Comparison of ENCODE assay signal across 13 cellular contexts in genomic region chr12:99059824-99060526, GRCh38.
DNase-seq lines count a peak whose midpoint lies in the region; ATAC-seq and TF ChIP-seq lines count a peak whose summit lies in the region.
"Had no signal": no experiment of that assay in that cellular context is flagged by ENCODE, and none has a peak within 500 bp of the region (broad histone marks: within the 10 kb centered on the region; RNA-seq: fewer than 3 reads in every experiment).

No MANE protein-coding gene starts in this region.

- peak; percentile 63 for ATAC-seq in Right ventricle myocardium superior (ENCODE audit: poor library complexity)
- ATAC-seq: activated naive CD8-positive, alpha-beta T cell treated with anti-CD3 and anti-CD28 coated beads, Interleukin-2, amount 50 U/mL, for 24 hours had no signal

- H3K27ac Mint-ChIP-seq in activated naive CD4-positive, alpha-beta T cell treated with anti-CD3 and anti-CD28 coated beads for 36 hours: no peak overlapping the region
- H3K27ac Mint-ChIP-seq: activated naive CD8-positive, alpha-beta T cell treated with anti-CD3 and anti-CD28 coated beads, Interleukin-2, amount 50 U/mL, for 24 hours; progenitor cell of endocrine pancreas had no signal

- H2BK5ac ChIP-seq in neuronal stem cell (ENCODE audit: low read length): no peak overlapping the region

- peak overlapping the region; percentile 71 for H2AFZ ChIP-seq in neuronal stem cell (ENCODE audit: low read length)
- H2AFZ ChIP-seq in PC-9: no peak overlapping the region

- no peak overlapping the region for H4K91ac ChIP-seq in neuronal stem cell (ENCODE audit: low read depth, low read length, poor library complexity)

- no peak overlapping the region for H3K18ac ChIP-seq in neuronal stem cell (ENCODE audit: low read length)

- no peak overlapping the region for H2BK12ac ChIP-seq in neuronal stem cell (ENCODE audit: low read length)

- H3K4me2 ChIP-seq in neuronal stem cell (ENCODE audit: insufficient read depth, low read length, poor library complexity, severe bottlenecking): no peak overlapping the region
- H3K4me2 ChIP-seq in PC-9: no peak overlapping the region

- H4K20me1 ChIP-seq in PC-9 (ENCODE audit: insufficient read depth): no peaks in the 10 kb centered on the region

- no peaks in the 10 kb centered on the region for H3K9me3 Mint-ChIP-seq in activated naive CD4-positive, alpha-beta T cell treated with anti-CD3 and anti-CD28 coated beads for 36 hours
- H3K9me3 Mint-ChIP-seq: activated naive CD8-positive, alpha-beta T cell treated with anti-CD3 and anti-CD28 coated beads, Interleukin-2, amount 50 U/mL, for 24 hours had no signal

- no peak overlapping the region for H3K4me3 ChIP-seq in neuronal stem cell (ENCODE audit: low read length in 2 of 2)
- no peak overlapping the region for H3K4me3 ChIP-seq in PC-9

- no CpG with 5 or more reads among the region's 10 CpGs for WGBS in neuronal stem cell (ENCODE audit: extremely low coverage in 2 of 2, insufficient read length in 2 of 2, insufficient replicate concordance in 1 of 2), 2 donors

- BruUV-seq in PC-9 (replicated peaks; lab: Mats Ljungman, UMichigan): no TSS peak

- H3K79me2 ChIP-seq in PC-9 (ENCODE audit: low read depth): no peaks in the 10 kb centered on the region

- H3K36me3 ChIP-seq in neuronal stem cell (replicated peaks in 1 of 2; ENCODE audit: control insufficient read depth in 2 of 2, insufficient read depth in 2 of 2, low read length in 2 of 2) (no peaks in the 10 kb centered on the region), PC-9 (ENCODE audit: low read depth) (no peaks in the 10 kb centered on the region)

- no peaks in the 10 kb centered on the region for H3F3A ChIP-seq in PC-9 (ENCODE audit: insufficient read depth, low read depth)

- no peak overlapping the region for H3K23ac ChIP-seq in neuronal stem cell (ENCODE audit: low read depth, low read length, poor library complexity)

- no peaks in the 10 kb centered on the region for H3K79me1 ChIP-seq in neuronal stem cell (ENCODE audit: low read depth, low read length)

- CTCF ChIA-PET in PC-9 (lab: Charles Lee): no interaction called here
- CTCF ChIA-PET in activated naive CD4-positive, alpha-beta T cell treated with anti-CD3 and anti-CD28 coated beads for 36 hours (lab: Charles Lee): no interaction called here

- no peak overlapping the region for H2AK5ac ChIP-seq in neuronal stem cell (ENCODE audit: low read depth, low read length)

- H4K8ac ChIP-seq in neuronal stem cell (ENCODE audit: low read depth, low read length): no peak overlapping the region

- no peak overlapping the region for H3K4me3 Mint-ChIP-seq in activated naive CD4-positive, alpha-beta T cell treated with anti-CD3 and anti-CD28 coated beads for 36 hours
- H3K4me3 Mint-ChIP-seq: activated naive CD8-positive, alpha-beta T cell treated with anti-CD3 and anti-CD28 coated beads, Interleukin-2, amount 50 U/mL, for 24 hours had no signal

- no peak overlapping the region for H3K14ac ChIP-seq in neuronal stem cell (ENCODE audit: low read length)

- DNase-seq in Daoy (ENCODE audit: low read depth): peak; percentile 58
- DNase-seq in RKO (ENCODE audit: low spot score): peak; percentile 49
- peak; percentile 58 for DNase-seq in Right ventricle myocardium superior
- peak; percentile 12 for DNase-seq in neuronal stem cell (ENCODE audit: low spot score)
- no peak for DNase-seq in GM19238 (ENCODE audit: insufficient read length, low spot score)
- DNase-seq in SHP77 treated with DMSO at 0.1 percent for 48 hours (lab: John Stamatoyannopoulos, UW): no peak
- DNase-seq in PC-9: no peak
- no peak for DNase-seq in activated naive CD4-positive, alpha-beta T cell treated with anti-CD3 and anti-CD28 coated beads for 36 hours
- DNase-seq: activated CD8-positive, alpha-beta memory T cell treated with anti-CD3 and anti-CD28 coated beads, Interleukin-2, amount 50 U/mL, for 4 hours; activated naive CD8-positive, alpha-beta T cell treated with anti-CD3 and anti-CD28 coated beads, Interleukin-2, amount 50 U/mL, for 24 hours; hippocampal formation; mammary epithelial cell had no signal

- no peaks in the 10 kb centered on the region for H3K27me3 ChIP-seq in neuronal stem cell (ENCODE audit: control insufficient read depth in 3 of 3, insufficient read depth in 3 of 3, low read depth in 1 of 3, low read length in 3 of 3)
- peaks cover 19% of the 10 kb centered on the region; the same call in 1 of the 2 replicates for H3K27me3 ChIP-seq in PC-9 (ENCODE audit: insufficient read depth, low read depth)

- no peaks in the 10 kb centered on the region for H3K9me3 ChIP-seq in neuronal stem cell (replicated peaks in 1 of 2; ENCODE audit: control insufficient read depth in 2 of 2, insufficient read depth in 1 of 2, low read depth in 1 of 2, low read length in 2 of 2)
- H3K9me3 ChIP-seq in PC-9 (ENCODE audit: insufficient read depth, low read depth): no peaks in the 10 kb centered on the region

- H3K27ac ChIP-seq in neuronal stem cell (replicated peaks; ENCODE audit: low read length) (no peak overlapping the region), PC-9 (no peak overlapping the region)

- POLR2A ChIA-PET in PC-9 (lab: Charles Lee; ENCODE audit: unreplicated experiment): no interaction called here

- H2BK120ac ChIP-seq in neuronal stem cell (ENCODE audit: low read depth, low read length): no peak overlapping the region

- H3K9ac ChIP-seq in neuronal stem cell (ENCODE audit: low read depth, low read length, poor library complexity): no peak overlapping the region

- no peaks in the 10 kb centered on the region for H3K36me3 Mint-ChIP-seq in activated naive CD4-positive, alpha-beta T cell treated with anti-CD3 and anti-CD28 coated beads for 36 hours (ENCODE audit: low read depth)

- peaks cover 3 to 19% of the 10 kb centered on the region in 2 donors for H3K4me1 ChIP-seq in neuronal stem cell (ENCODE audit: control insufficient read depth in 2 of 2, insufficient read depth in 1 of 2, low read depth in 1 of 2, low read length in 2 of 2)
- no peaks in the 10 kb centered on the region for H3K4me1 ChIP-seq in PC-9 (replicated peaks; ENCODE audit: insufficient read depth)

- no peaks in the 10 kb centered on the region for H3K4me1 Mint-ChIP-seq in activated naive CD4-positive, alpha-beta T cell treated with anti-CD3 and anti-CD28 coated beads for 36 hours (ENCODE audit: low read depth)
- H3K4me1 Mint-ChIP-seq: activated naive CD8-positive, alpha-beta T cell treated with anti-CD3 and anti-CD28 coated beads, Interleukin-2, amount 50 U/mL, for 24 hours had no signal

- no peak for TF ChIP-seq CTCF in PC-9 (conservative IDR thresholded peaks at IDR 0.05)

- intact Hi-C loops in Right ventricle myocardium superior (cut with DNase I): no loop called here
- intact Hi-C loops in PC-9 (cut with micrococcal nuclease; ENCODE audit: unreplicated experiment): no loop called here
- intact Hi-C loops in activated naive CD4-positive, alpha-beta T cell treated with anti-CD3 and anti-CD28 coated beads for 36 hours (cut with micrococcal nuclease): no loop called here

- H3K4ac ChIP-seq in neuronal stem cell (ENCODE audit: low read length): no peak overlapping the region

- H3K27me3 Mint-ChIP-seq in activated naive CD4-positive, alpha-beta T cell treated with anti-CD3 and anti-CD28 coated beads for 36 hours (ENCODE audit: low read depth): peaks cover 2% of the 10 kb centered on the region
- H3K27me3 Mint-ChIP-seq: activated naive CD8-positive, alpha-beta T cell treated with anti-CD3 and anti-CD28 coated beads, Interleukin-2, amount 50 U/mL, for 24 hours had no signal

- no peaks in the 10 kb centered on the region for H3K9me2 ChIP-seq in PC-9 (ENCODE audit: insufficient read depth)

- H2BK15ac ChIP-seq in neuronal stem cell (ENCODE audit: low read length): no peak overlapping the region

Comparison
In these comparisons a context has a peak if more than half of its experiments do, and no peak if none do; other contexts are left out.
1. DNase-seq: peak in Daoy (single experiment), RKO (single experiment), Right ventricle myocardium superior (single experiment) and neuronal stem cell (single experiment); none in GM19238 (single experiment), SHP77 treated with DMSO at 0.1 percent for 48 hours (single experiment), PC-9 (0 of 2) and activated naive CD4-positive, alpha-beta T cell treated with anti-CD3 and anti-CD28 coated beads for 36 hours (single experiment).